Comparison of ENCODE assay signal across 13 cellular contexts in genomic region chr4:7807351-7807921, GRCh38.
DNase-seq lines count a peak whose midpoint lies in the region; ATAC-seq and TF ChIP-seq lines count a peak whose summit lies in the region.
"Had no signal": no experiment of that assay in that cellular context is flagged by ENCODE, and none has a peak within 500 bp of the region (broad histone marks: within the 10 kb centered on the region; RNA-seq: fewer than 3 reads in every experiment).

No MANE protein-coding gene starts in this region.

- no peak overlapping the region for H3K4me3 ChIP-seq in Peyer's patch
- no peak overlapping the region for H3K4me3 ChIP-seq in endodermal cell (ENCODE audit: low read length)
- H3K4me3 ChIP-seq in ovary: no peak overlapping the region
- H3K4me3 ChIP-seq: mucosa of descending colon, SK-N-MC had no signal

- peaks cover 15% of the 10 kb centered on the region for H3K4me1 Mint-ChIP-seq in endodermal cell

- no peaks in the 10 kb centered on the region for H3K9me3 ChIP-seq in Peyer's patch
- no peaks in the 10 kb centered on the region for H3K9me3 ChIP-seq in endodermal cell (ENCODE audit: control insufficient read depth, low read length)
- H3K9me3 ChIP-seq in ovary: no peaks in the 10 kb centered on the region
- H3K9me3 ChIP-seq: mucosa of descending colon had no signal

- H3K4me1 ChIP-seq in Peyer's patch (peaks cover 0 to 52% (median 0%) of the 10 kb centered on the region in 4 donors), endodermal cell (ENCODE audit: control insufficient read depth, insufficient read depth, low read length) (peaks cover 7% of the 10 kb centered on the region), ovary (ENCODE audit: insufficient read depth) (peaks cover 13% of the 10 kb centered on the region)

- H3K9me3 Mint-ChIP-seq in endodermal cell: no peaks in the 10 kb centered on the region

- WGBS in endodermal cell (ENCODE audit: insufficient coverage in 1 of 2, insufficient read length in 1 of 2), 2 experiments: 93 to 96% methylated on average over 8 to 12 of the region's 12 CpGs
- WGBS in ovary, 3 donors: 50 to 57% (median 54%) methylated on average over 12 of the region's 12 CpGs

- TF ChIP-seq CTCF in Peyer's patch (IDR thresholded peaks at IDR 0.05) (no peak), endodermal cell (conservative IDR thresholded peaks at IDR 0.05) (no peak), ovary (IDR thresholded peaks at IDR 0.05) (no peak)

- peak overlapping the region; percentile 18 for H3K27ac Mint-ChIP-seq in endodermal cell

- TF ChIP-seq EP300 in ovary (IDR thresholded peaks at IDR 0.05): no peak

- H3K27ac ChIP-seq in Peyer's patch (peak overlapping the region; percentile 44 to 73 (median 62)), endodermal cell (ENCODE audit: low read depth, low read length) (peak overlapping the region; percentile 65), temporal lobe (ENCODE audit: low read depth, low read length) (peak overlapping the region; percentile 40), ovary (peak overlapping the region in 1 of 2 donors; percentile 75)
- H3K27ac ChIP-seq: SK-N-MC had no signal

- no peak overlapping the region for H3K9ac ChIP-seq in endodermal cell (ENCODE audit: extremely low read depth, low read length, poor library complexity, severe bottlenecking)

- H3K27me3 ChIP-seq in Peyer's patch (no peaks in the 10 kb centered on the region), endodermal cell (ENCODE audit: control insufficient read depth, insufficient read depth, low read length, poor library complexity, severe bottlenecking) (no peaks in the 10 kb centered on the region), ovary (no peaks in the 10 kb centered on the region)

- H3K4me3 Mint-ChIP-seq in endodermal cell: no peak overlapping the region

- TF ChIP-seq POLR2A in Peyer's patch (IDR thresholded peaks at IDR 0.05) (no peak), ovary (IDR thresholded peaks at IDR 0.05) (no peak)

- intact Hi-C loops in ovary (cut with DNase I): loop anchor here in 2 of 4 donors (5.0 to 10.0 kb wide), 2 partner anchors 35 to 127 kb away; partner anchors contain the start of gene AFAP1 (in 1 of the 2)

- H3K36me3 Mint-ChIP-seq in endodermal cell (ENCODE audit: low read depth): peaks cover 33% of the 10 kb centered on the region

- ATAC-seq in HG02840 (IDR thresholded peaks at IDR 0.05; ENCODE audit: low FRiP score, unreplicated experiment): no peak
- ATAC-seq: mucosa of descending colon had no signal

- DNase-seq in Peyer's patch (no peak), endodermal cell (no peak), mesenteric fat pad (ENCODE audit: low spot score) (peak; percentile 87), ovary (no peak), COR-L47 (lab: John Stamatoyannopoulos, UW) (no peak)
- no peak for DNase-seq in activated CD4-positive, CD25-positive, alpha-beta regulatory T cell (lab: John Stamatoyannopoulos, UW)
- DNase-seq: DMS79; mucosa of descending colon; NCI-H226; stimulated activated CD4-positive, alpha-beta T cell treated with anti-CD3 and anti-CD28 coated beads, Interleukin-4, amount 100 ng/mL, for 1 hour had no signal

- H3K27me3 Mint-ChIP-seq in endodermal cell (ENCODE audit: insufficient read depth): no peaks in the 10 kb centered on the region

- peaks cover 0 to 17% (median 0%) of the 10 kb centered on the region in 3 donors for H3K36me3 ChIP-seq in Peyer's patch
- peaks cover 30% of the 10 kb centered on the region for H3K36me3 ChIP-seq in endodermal cell (ENCODE audit: control insufficient read depth, insufficient read depth, low read length)
- H3K36me3 ChIP-seq in ovary: no peaks in the 10 kb centered on the region
